8 cellular contexts compared by ENCODE assay signal in the genomic region with DNA sequence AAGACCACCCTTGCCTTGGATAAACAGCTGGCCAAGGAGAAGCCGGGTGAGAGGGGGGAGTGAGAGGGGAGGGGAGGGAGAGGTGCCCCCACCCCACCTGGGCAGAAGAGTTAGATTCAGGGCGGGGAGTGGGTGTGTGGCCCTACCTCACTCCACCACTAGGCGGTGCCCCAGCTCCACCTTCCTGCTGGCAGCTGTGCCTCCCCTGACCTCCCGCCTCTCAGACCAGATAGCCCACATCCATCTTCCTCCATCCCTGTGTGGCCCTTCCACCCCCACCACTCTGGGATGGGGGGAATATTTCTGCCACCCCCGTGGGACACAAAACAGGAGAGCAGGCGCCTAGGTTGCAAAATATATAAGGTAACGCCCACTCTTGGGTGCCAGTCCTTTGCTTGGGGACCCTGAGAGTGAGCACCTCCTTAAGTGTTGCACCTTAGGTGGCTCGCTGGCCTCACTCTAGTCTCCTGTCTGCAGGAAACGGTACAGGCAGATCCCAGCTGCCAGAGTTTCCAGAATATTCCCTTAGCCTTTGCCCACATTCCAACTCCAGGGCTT. TPM values are rescaled to one million over a fixed set of nuclear protein-coding genes. Genes with fewer than 3 reads are reported as not detected.
DNase-seq lines count a peak whose midpoint lies in the region; ATAC-seq and TF ChIP-seq lines count a peak whose summit lies in the region.

No MANE protein-coding gene starts in this region.

- peaks cover 30% of the 10 kb centered on the region for H3K36me3 ChIP-seq in osteoblast (ENCODE audit: insufficient read depth, low read length)

- H3K27ac ChIP-seq in osteoblast (ENCODE audit: low read depth, low read length): no peak overlapping the region

- H3K9me3 ChIP-seq in osteoblast (ENCODE audit: low read depth, low read length): no peaks in the 10 kb centered on the region

- DNase-seq in NCI-H345 (lab: John Stamatoyannopoulos, UW): peak; percentile 4
- DNase-seq in NCI-H345 treated with DMSO at 0.1 percent for 48 hours (lab: John Stamatoyannopoulos, UW; ENCODE audit: unreplicated experiment): no peak
- peak; percentile 23 for DNase-seq in NCI-H446 treated with DMSO at 0.1 percent for 48 hours (lab: John Stamatoyannopoulos, UW)
- peak; percentile 82 for DNase-seq in activated CD8-positive, alpha-beta memory T cell treated with anti-CD3 and anti-CD28 coated beads for 24 hours
- peak; percentile 47 to 68 for DNase-seq in erythroblast (lab: John Stamatoyannopoulos, UW)
- peak; percentile 99 for DNase-seq in osteoblast (ENCODE audit: insufficient read length, low spot score, missing footprints)

- no peaks in the 10 kb centered on the region for H3K27me3 ChIP-seq in osteoblast (ENCODE audit: insufficient read depth, low read length)

- no peak overlapping the region for H2AFZ ChIP-seq in osteoblast (ENCODE audit: low read length)

- TF ChIP-seq POLR2A in erythroblast (IDR thresholded peaks at IDR 0.05; ENCODE audit: low read length): no peak

- H3K4me2 ChIP-seq in osteoblast (ENCODE audit: insufficient read depth, low read length): no peak overlapping the region

- ATAC-seq in HG02763 (IDR thresholded peaks at IDR 0.05; ENCODE audit: unreplicated experiment) (no peak), HG03045 (IDR thresholded peaks at IDR 0.05; ENCODE audit: unreplicated experiment) (no peak)

- H3K4me1 ChIP-seq in osteoblast (ENCODE audit: insufficient read depth, low read length): no peaks in the 10 kb centered on the region

- TF ChIP-seq CTCF in osteoblast (IDR thresholded peaks at IDR 0.05; ENCODE audit: extremely low read depth, low read depth, low read length): peak; percentile 67

- H4K20me1 ChIP-seq in osteoblast (ENCODE audit: insufficient read depth, low read length): peaks cover 8% of the 10 kb centered on the region

- no peaks in the 10 kb centered on the region for H3K79me2 ChIP-seq in osteoblast (ENCODE audit: insufficient read depth, low read length)

- H3K4me3 ChIP-seq in osteoblast (ENCODE audit: insufficient read depth, low read length): no peak overlapping the region

RNA-seq across cellular contexts. Expression of a gene that starts 13.8 kb away (rescaled TPM):
- 136 and 144 TPM in 2 replicates for total RNA-seq in osteoblast

RNA-seq across cellular contexts. Expression of a gene that starts 45.9 kb away (rescaled TPM):
- total RNA-seq in osteoblast: 55.7 and 56.6 TPM in 2 replicates
